Comparison of ENCODE assay signal across 9 cellular contexts in genomic region chr14:100533647-100534485, GRCh38. TPM values are rescaled to one million over a fixed set of nuclear protein-coding genes. Genes with fewer than 3 reads are reported as not detected.
DNase-seq lines count a peak whose midpoint lies in the region; ATAC-seq and TF ChIP-seq lines count a peak whose summit lies in the region.
"Had no signal": no experiment of that assay in that cellular context is flagged by ENCODE, and none has a peak within 500 bp of the region (broad histone marks: within the 10 kb centered on the region; RNA-seq: fewer than 3 reads in every experiment).

No MANE protein-coding gene starts in this region.

- peaks cover 0 to 3% (median 0%) of the 10 kb centered on the region in 4 donors for H3K36me3 ChIP-seq in liver (ENCODE audit: control insufficient read depth in 4 of 4, insufficient read depth in 3 of 4, low read depth in 1 of 4, low read length in 3 of 4)
- peaks cover 0 to 23% (median 0%) of the 10 kb centered on the region in 3 donors for H3K36me3 ChIP-seq in tibial nerve

- no peak for TF ChIP-seq POLR2A in tibial nerve (IDR thresholded peaks at IDR 0.05)

- TF ChIP-seq CTCF in liver (IDR thresholded peaks at IDR 0.05; ENCODE audit: low read depth, low read length, missing input control) (no peak), tibial nerve (IDR thresholded peaks at IDR 0.05) (no peak), Calu3 (IDR thresholded peaks at IDR 0.05; ENCODE audit: unreplicated experiment) (no peak)

- ATAC-seq in GM21360 (IDR thresholded peaks at IDR 0.05; ENCODE audit: unreplicated experiment): no peak

- H3K27ac Mint-ChIP-seq in activated T-cell treated with anti-CD3 and anti-CD28 coated beads, Interleukin-2, amount 50 U/mL, for 24 hours: no peak overlapping the region
- no peak overlapping the region for H3K27ac Mint-ChIP-seq in Calu3 (ENCODE audit: unreplicated experiment)

- H3K27ac ChIP-seq in liver (ENCODE audit: low read depth in 1 of 2, low read length in 2 of 2): peak overlapping the region; percentile 39 to 59
- peak overlapping the region; percentile 12 to 92 (median 57) for H3K27ac ChIP-seq in tibial nerve

- peak in 1 of 2 donors; percentile 38 for TF ChIP-seq RAD21 in liver (IDR thresholded peaks at IDR 0.05)

- TF ChIP-seq EP300 in tibial nerve (IDR thresholded peaks at IDR 0.05): no peak

- WGBS in liver: 59% methylated on average over 17 of the region's 17 CpGs
- WGBS in tibial nerve, 2 donors: 46 to 57% methylated on average over 17 of the region's 17 CpGs

- H3K9me3 ChIP-seq in liver (ENCODE audit: control insufficient read depth in 4 of 4, low read length in 3 of 4) (no peaks in the 10 kb centered on the region), tibial nerve (no peaks in the 10 kb centered on the region)

- H3K9ac ChIP-seq in liver (ENCODE audit: low read depth in 1 of 2, low read length in 2 of 2): no peak overlapping the region

- H3K27me3 ChIP-seq in liver (ENCODE audit: control insufficient read depth in 4 of 4, insufficient read depth in 4 of 4, low read length in 3 of 4): no peaks in the 10 kb centered on the region
- H3K27me3 ChIP-seq in tibial nerve: no peaks in the 10 kb centered on the region

- CTCF ChIA-PET in Calu3 (lab: Charles Lee): no interaction called here

- H3K9me3 Mint-ChIP-seq in activated T-cell treated with anti-CD3 and anti-CD28 coated beads, Interleukin-2, amount 50 U/mL, for 24 hours: no peaks in the 10 kb centered on the region
- no peaks in the 10 kb centered on the region for H3K9me3 Mint-ChIP-seq in Calu3 (ENCODE audit: low read depth, unreplicated experiment)

- intact Hi-C loops in Calu3 (cut with micrococcal nuclease; ENCODE audit: unreplicated experiment): no loop called here

- H3K4me3 ChIP-seq in liver (ENCODE audit: low read depth in 1 of 3, low read length in 3 of 3) (no peak overlapping the region), tibial nerve (no peak overlapping the region)

- no TSS peak for BruUV-seq in Calu3 (replicated peaks; lab: Mats Ljungman, UMichigan)

- no peak overlapping the region for H3K4me3 Mint-ChIP-seq in activated T-cell treated with anti-CD3 and anti-CD28 coated beads, Interleukin-2, amount 50 U/mL, for 24 hours
- H3K4me3 Mint-ChIP-seq in Calu3 (ENCODE audit: low read depth, unreplicated experiment): no peak overlapping the region

- H3K36me3 Mint-ChIP-seq in activated T-cell treated with anti-CD3 and anti-CD28 coated beads, Interleukin-2, amount 50 U/mL, for 24 hours (ENCODE audit: low read depth): no peaks in the 10 kb centered on the region
- H3K36me3 Mint-ChIP-seq in Calu3 (ENCODE audit: insufficient read depth, unreplicated experiment): no peaks in the 10 kb centered on the region

- DNase-seq in activated T-cell treated with anti-CD3 and anti-CD28 coated beads, Interleukin-2, amount 50 U/mL, for 24 hours: peak; percentile 24
- DNase-seq in activated T-cell treated with anti-CD3 and anti-CD28 coated beads for 4 hours: no peak
- DNase-seq in activated CD8-positive, alpha-beta memory T cell treated with anti-CD3 and anti-CD28 coated beads, Interleukin-2, amount 50 U/mL, for 48 hours: peak; percentile 48
- peak; percentile 4 to 16 for DNase-seq in tibial nerve (ENCODE audit: low spot score in 2 of 2)
- no peak for DNase-seq in kidney glomerular epithelial cell (lab: John Stamatoyannopoulos, UW)
- no peak for DNase-seq in Calu3
- DNase-seq: NCI-H1105 had no signal

- H3K4me1 Mint-ChIP-seq in activated T-cell treated with anti-CD3 and anti-CD28 coated beads, Interleukin-2, amount 50 U/mL, for 24 hours (ENCODE audit: low read depth): peaks cover 2% of the 10 kb centered on the region
- no peaks in the 10 kb centered on the region for H3K4me1 Mint-ChIP-seq in Calu3 (ENCODE audit: low read depth, unreplicated experiment)

- no peaks in the 10 kb centered on the region for H3K27me3 Mint-ChIP-seq in activated T-cell treated with anti-CD3 and anti-CD28 coated beads, Interleukin-2, amount 50 U/mL, for 24 hours
- no peaks in the 10 kb centered on the region for H3K27me3 Mint-ChIP-seq in Calu3 (ENCODE audit: unreplicated experiment)

- H3K4me1 ChIP-seq in liver (ENCODE audit: control insufficient read depth in 4 of 4, insufficient read depth in 4 of 4, low read length in 3 of 4): peaks cover 12 to 24% (median 21%) of the 10 kb centered on the region in 4 donors
- H3K4me1 ChIP-seq in tibial nerve: peaks cover 0 to 65% (median 24%) of the 10 kb centered on the region in 4 donors

TF ChIP-seq in liver, 16 proteins besides CTCF, POLR2A, EP300 and RAD21:
- TF ChIP-seq ATF3 (IDR thresholded peaks at IDR 0.05) (no peak), JUND (IDR thresholded peaks at IDR 0.05) (no peak), HNF4A (conservative IDR thresholded peaks at IDR 0.05) (peak; percentile 94 to 95), ZBTB33 (IDR thresholded peaks at IDR 0.05) (no peak), TAF1 (conservative IDR thresholded peaks at IDR 0.05) (no peak), MAX (IDR thresholded peaks at IDR 0.05) (no peak), EGR1 (IDR thresholded peaks at IDR 0.05; ENCODE audit: low read depth in 2 of 2) (peak; percentile 46 to 78), RXRA (IDR thresholded peaks at IDR 0.05) (peak; percentile 65 to 79), FOXA1 (IDR thresholded peaks at IDR 0.05) (no peak), SP1 (IDR thresholded peaks at IDR 0.05) (peak; percentile 91), GABPA (IDR thresholded peaks at IDR 0.05 in 1 of 2, conservative IDR thresholded peaks at IDR 0.05 in 1 of 2) (no peak), HNF4G (IDR thresholded peaks at IDR 0.05) (peak; percentile 57), REST (IDR thresholded peaks at IDR 0.05) (peak; percentile 55), NR2F2 (IDR thresholded peaks at IDR 0.05) (peak; percentile 65), FOXA2 (IDR thresholded peaks at IDR 0.05) (no peak), YY1 (IDR thresholded peaks at IDR 0.05) (no peak)

RNA-seq across cellular contexts. Expression of gene BEGAIN, which starts 53.4 kb away (rescaled TPM):
- total RNA-seq in liver (1 to 10 TPM in 1 of 2 donors, under 1 TPM in 1; 0.47 to 1.9 TPM), tibial nerve (10 to 100 TPM in 2 of 4 donors, 1 to 10 TPM in 2; 9.6 to 17.0 (median 11.6) TPM), Calu3 (2022) (0.26 and 0.37 TPM in 2 replicates)
- under 1 TPM; 0.11 to 0.12 TPM for polyA plus RNA-seq in liver

Comparison
In these comparisons a context has a peak if more than half of its experiments do, and no peak if none do; other contexts are left out.
1. DNase-seq: peak in activated T-cell treated with anti-CD3 and anti-CD28 coated beads, Interleukin-2, amount 50 U/mL, for 24 hours (single experiment), activated CD8-positive, alpha-beta memory T cell treated with anti-CD3 and anti-CD28 coated beads, Interleukin-2, amount 50 U/mL, for 48 hours (single experiment) and tibial nerve (2 of 2); none in activated T-cell treated with anti-CD3 and anti-CD28 coated beads for 4 hours (single experiment), kidney glomerular epithelial cell (single experiment) and Calu3 (single experiment).